ENCODE assay signal across 8 cellular contexts in genomic region chr7:130961128-130961601, GRCh38.
DNase-seq lines count a peak whose midpoint lies in the region; ATAC-seq, FAIRE-seq and TF ChIP-seq lines count a peak whose summit lies in the region.

No MANE protein-coding gene starts in this region.

- no peak for TF ChIP-seq POLR2A in K562 (conservative IDR thresholded peaks at IDR 0.05)

- H3K4me3 ChIP-seq in AG04449 (ENCODE audit: low read depth, low read length) (peak overlapping the region; percentile 45), K562 (no peak overlapping the region)

- in situ Hi-C loops in K562 (cut with MboI) = no loop called here

- no peak for TF ChIP-seq CTCF in AG04449 (IDR thresholded peaks at IDR 0.05; ENCODE audit: insufficient read depth, low read length, missing control alignments)
- no peak for TF ChIP-seq CTCF in K562 (IDR thresholded peaks at IDR 0.05 in 2 of 3, conservative IDR thresholded peaks at IDR 0.05 in 1 of 3; ENCODE audit: insufficient read depth in 2 of 3, low read depth in 1 of 3, low read length in 3 of 3)

- peak overlapping the region; percentile 82; the same call in 1 of the 2 replicates for H2AFZ ChIP-seq in K562 (ENCODE audit: low read depth, low read length)

- no peaks in the 10 kb centered on the region for H3K36me3 ChIP-seq in K562 (ENCODE audit: control insufficient read depth, insufficient read depth, low read length)

- no peaks in the 10 kb centered on the region for H3K27me3 ChIP-seq in K562 (ENCODE audit: control insufficient read depth in 2 of 2, insufficient read depth in 2 of 2, low read length in 2 of 2)

- DNase-seq in AG04449 (ENCODE audit: low read depth, low spot score) (peak; percentile 57), GM19239 (ENCODE audit: insufficient read length, low spot score) (peak; percentile 47), T-helper 1 cell (peak; percentile 59 to 97 (median 73)), K562 (ENCODE audit: extremely low read depth in 1 of 4, low spot score in 3 of 4) (peak in 1 of 4 experiments; percentile 35), sciatic nerve (ENCODE audit: low spot score) (no peak), NCI-H1694 treated with DMSO at 0.1 percent for 48 hours (lab: John Stamatoyannopoulos, UW) (no peak), NCI-H524 (lab: John Stamatoyannopoulos, UW) (no peak)

- no peaks in the 10 kb centered on the region for H3K9me1 ChIP-seq in K562 (ENCODE audit: control insufficient read depth, insufficient read depth, low read length)

- H3K27ac ChIP-seq in K562 (ENCODE audit: extremely low read depth, low read depth, low read length) = peak overlapping the region; percentile 3; the same call in 2 of the 3 replicates

- H3K79me2 ChIP-seq in K562 (ENCODE audit: control insufficient read depth, insufficient read depth, low read length) = no peaks in the 10 kb centered on the region

- H3K4me2 ChIP-seq in K562 (ENCODE audit: insufficient read depth, low read length) = 0 out of 2 replicates have a peak overlapping the region, but pooled peaks have one; percentile 12

- no peak for TF ChIP-seq RAD21 in K562 (CRISPR knock-in tag; conservative IDR thresholded peaks at IDR 0.05 in 1 of 2, IDR thresholded peaks at IDR 0.05 in 1 of 2)

- 53% methylated on average over 9 of the region's 9 CpGs for WGBS in K562 (ENCODE audit: insufficient coverage, low coverage, missing lambda C conversion rate)

- TF ChIP-seq EP300 in K562 (IDR thresholded peaks at IDR 0.05; ENCODE audit: low read length) = no peak

- H3K4me1 ChIP-seq in K562 (replicated peaks in 1 of 2; ENCODE audit: control insufficient read depth in 2 of 2, insufficient read depth in 2 of 2, low read length in 2 of 2) = peaks cover 0 to 22% of the 10 kb centered on the region in 2 experiments; a peak in 4 of 5 replicates

- no peaks in the 10 kb centered on the region for H4K20me1 ChIP-seq in K562 (replicated peaks; ENCODE audit: control insufficient read depth, insufficient read depth, low read length)

- peak; percentile 96 for FAIRE-seq in GM19239 (lab: Jason Lieb, UNC)
- peak; percentile 46 for FAIRE-seq in K562 (lab: Jason Lieb, UNC)

- intact Hi-C loops in K562 (cut with micrococcal nuclease) = loop anchor here (2.0 to 5.0 kb wide), 4 partner anchors 18 to 64 kb away; no protein-coding TSS in a partner anchor
- intact Hi-C loops in sciatic nerve (cut with DNase I) = no loop called here

- BruUV-seq in K562 (replicated peaks; lab: Mats Ljungman, UMichigan) = no TSS peak

- POLR2A ChIA-PET in AG04449 (lab: Yijun Ruan, JAX) (interaction anchor here (0.6 to 4.0 kb wide), 13 partner anchors 10 to 547 kb away, joined by 3 to 58 read pairs (median 4); no protein-coding TSS in a partner anchor), K562 (lab: Yijun Ruan, JAX) (interaction anchor here (0.5 to 3.2 kb wide), 5 partner anchors 10 to 540 kb away, joined by 3 to 12 read pairs (median 5); no protein-coding TSS in a partner anchor)

- CTCF ChIA-PET in AG04449 (lab: Yijun Ruan, JAX) (interaction anchor here (1.1 to 4.0 kb wide), 18 partner anchors 9 to 79 kb away, joined by 3 to 76 read pairs (median 8); no protein-coding TSS in a partner anchor), K562 (lab: Yijun Ruan, JAX; ENCODE audit: low intra/inter-chr PET ratio) (interaction anchor here (0.9 kb wide), 1 partner anchor 79 kb away, joined by 3 read pairs; no protein-coding TSS in a partner anchor)

- ATAC-seq in HG03378 (IDR thresholded peaks at IDR 0.05; ENCODE audit: unreplicated experiment) (peak; percentile 72), K562 (peak; percentile 57), sciatic nerve (peak; percentile 20)

- H3K9me3 ChIP-seq in K562 (replicated peaks; ENCODE audit: control insufficient read depth, insufficient read depth, low read depth, low read length) = no peaks in the 10 kb centered on the region

- peak overlapping the region in 1 of 2 experiments; percentile 52; a peak in 2 of 4 replicates for H3K9ac ChIP-seq in K562 (ENCODE audit: insufficient read depth in 1 of 2, low read depth in 2 of 2, low read length in 2 of 2)

TF ChIP-seq in K562, 482 proteins besides CTCF, POLR2A, EP300 and RAD21 (continues in another document):
- no peak for TF ChIP-seq VEZF1 (CRISPR knock-in tag; IDR thresholded peaks at IDR 0.05)
- TF ChIP-seq, protein P1, sequence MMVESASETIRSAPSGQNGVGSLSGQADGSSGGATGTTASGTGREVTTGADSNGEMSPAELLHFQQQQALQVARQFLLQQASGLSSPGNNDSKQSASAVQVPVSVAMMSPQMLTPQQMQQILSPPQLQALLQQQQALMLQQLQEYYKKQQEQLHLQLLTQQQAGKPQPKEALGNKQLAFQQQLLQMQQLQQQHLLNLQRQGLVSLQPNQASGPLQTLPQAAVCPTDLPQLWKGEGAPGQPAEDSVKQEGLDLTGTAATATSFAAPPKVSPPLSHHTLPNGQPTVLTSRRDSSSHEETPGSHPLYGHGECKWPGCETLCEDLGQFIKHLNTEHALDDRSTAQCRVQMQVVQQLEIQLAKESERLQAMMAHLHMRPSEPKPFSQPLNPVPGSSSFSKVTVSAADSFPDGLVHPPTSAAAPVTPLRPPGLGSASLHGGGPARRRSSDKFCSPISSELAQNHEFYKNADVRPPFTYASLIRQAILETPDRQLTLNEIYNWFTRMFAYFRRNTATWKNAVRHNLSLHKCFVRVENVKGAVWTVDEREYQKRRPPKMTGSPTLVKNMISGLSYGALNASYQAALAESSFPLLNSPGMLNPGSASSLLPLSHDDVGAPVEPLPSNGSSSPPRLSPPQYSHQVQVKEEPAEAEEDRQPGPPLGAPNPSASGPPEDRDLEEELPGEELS (CRISPR knock-in tag; IDR thresholded peaks at IDR 0.05; ENCODE audit: borderline replicate concordance) = no peak
- no peak for TF ChIP-seq ZBTB7A (IDR thresholded peaks at IDR 0.05; ENCODE audit: borderline replicate concordance, control insufficient read depth, low read depth, low read length)
- TF ChIP-seq TAF7 (tag; IDR thresholded peaks at IDR 0.05) = no peak
- TF ChIP-seq KLF16 (IDR thresholded peaks at IDR 0.05) = no peak
- no peak for TF ChIP-seq C11orf30 (IDR thresholded peaks at IDR 0.05; ENCODE audit: low read depth)
- TF ChIP-seq ZNF253 (CRISPR knock-in tag; conservative IDR thresholded peaks at IDR 0.05) = no peak
- TF ChIP-seq, protein P2, sequence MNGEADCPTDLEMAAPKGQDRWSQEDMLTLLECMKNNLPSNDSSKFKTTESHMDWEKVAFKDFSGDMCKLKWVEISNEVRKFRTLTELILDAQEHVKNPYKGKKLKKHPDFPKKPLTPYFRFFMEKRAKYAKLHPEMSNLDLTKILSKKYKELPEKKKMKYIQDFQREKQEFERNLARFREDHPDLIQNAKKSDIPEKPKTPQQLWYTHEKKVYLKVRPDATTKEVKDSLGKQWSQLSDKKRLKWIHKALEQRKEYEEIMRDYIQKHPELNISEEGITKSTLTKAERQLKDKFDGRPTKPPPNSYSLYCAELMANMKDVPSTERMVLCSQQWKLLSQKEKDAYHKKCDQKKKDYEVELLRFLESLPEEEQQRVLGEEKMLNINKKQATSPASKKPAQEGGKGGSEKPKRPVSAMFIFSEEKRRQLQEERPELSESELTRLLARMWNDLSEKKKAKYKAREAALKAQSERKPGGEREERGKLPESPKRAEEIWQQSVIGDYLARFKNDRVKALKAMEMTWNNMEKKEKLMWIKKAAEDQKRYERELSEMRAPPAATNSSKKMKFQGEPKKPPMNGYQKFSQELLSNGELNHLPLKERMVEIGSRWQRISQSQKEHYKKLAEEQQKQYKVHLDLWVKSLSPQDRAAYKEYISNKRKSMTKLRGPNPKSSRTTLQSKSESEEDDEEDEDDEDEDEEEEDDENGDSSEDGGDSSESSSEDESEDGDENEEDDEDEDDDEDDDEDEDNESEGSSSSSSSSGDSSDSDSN (IDR thresholded peaks at IDR 0.05; ENCODE audit: borderline replicate concordance in 1 of 2, low read depth in 2 of 2, low read length in 2 of 2) = 0 out of 4 replicates have a peak, but pooled peaks of 1 of the 2 experiments have one; percentile 9
- no peak for TF ChIP-seq CCAR2 (IDR thresholded peaks at IDR 0.05; ENCODE audit: low read depth, low read length)
- no peak for TF ChIP-seq HDGF (IDR thresholded peaks at IDR 0.05)
- TF ChIP-seq, protein P3, sequence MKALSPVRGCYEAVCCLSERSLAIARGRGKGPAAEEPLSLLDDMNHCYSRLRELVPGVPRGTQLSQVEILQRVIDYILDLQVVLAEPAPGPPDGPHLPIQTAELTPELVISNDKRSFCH (CRISPR knock-in tag; IDR thresholded peaks at IDR 0.05) = no peak
- TF ChIP-seq, protein P3 (tag; IDR thresholded peaks at IDR 0.05) = peak; percentile 17; the same call in 1 of the 2 replicates
- no peak; the same call in 1 of the 2 replicates for TF ChIP-seq ZNF589 (CRISPR knock-in tag; IDR thresholded peaks at IDR 0.05; ENCODE audit: low read depth)
- TF ChIP-seq, protein P4, sequence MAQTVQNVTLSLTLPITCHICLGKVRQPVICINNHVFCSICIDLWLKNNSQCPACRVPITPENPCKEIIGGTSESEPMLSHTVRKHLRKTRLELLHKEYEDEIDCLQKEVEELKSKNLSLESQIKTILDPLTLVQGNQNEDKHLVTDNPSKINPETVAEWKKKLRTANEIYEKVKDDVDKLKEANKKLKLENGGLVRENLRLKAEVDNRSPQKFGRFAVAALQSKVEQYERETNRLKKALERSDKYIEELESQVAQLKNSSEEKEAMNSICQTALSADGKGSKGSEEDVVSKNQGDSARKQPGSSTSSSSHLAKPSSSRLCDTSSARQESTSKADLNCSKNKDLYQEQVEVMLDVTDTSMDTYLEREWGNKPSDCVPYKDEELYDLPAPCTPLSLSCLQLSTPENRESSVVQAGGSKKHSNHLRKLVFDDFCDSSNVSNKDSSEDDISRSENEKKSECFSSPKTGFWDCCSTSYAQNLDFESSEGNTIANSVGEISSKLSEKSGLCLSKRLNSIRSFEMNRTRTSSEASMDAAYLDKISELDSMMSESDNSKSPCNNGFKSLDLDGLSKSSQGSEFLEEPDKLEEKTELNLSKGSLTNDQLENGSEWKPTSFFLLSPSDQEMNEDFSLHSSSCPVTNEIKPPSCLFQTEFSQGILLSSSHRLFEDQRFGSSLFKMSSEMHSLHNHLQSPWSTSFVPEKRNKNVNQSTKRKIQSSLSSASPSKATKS (CRISPR knock-in tag; IDR thresholded peaks at IDR 0.05) = peak; percentile 70; the same call in 1 of the 2 replicates

Comparison
In these comparisons a context has a peak if more than half of its experiments do, and no peak if none do; other contexts are left out.
1. DNase-seq: peak in AG04449 (single experiment), GM19239 (single experiment) and T-helper 1 cell (5 of 5); none in sciatic nerve (single experiment), NCI-H1694 treated with DMSO at 0.1 percent for 48 hours (single experiment) and NCI-H524 (0 of 2).
2. ATAC-seq: peak in every context shown above with its lines; median percentile 72 in HG03378; 57 in K562; 20 in sciatic nerve.